Comparison of ENCODE assay signal across 8 cellular contexts in the genomic region with DNA sequence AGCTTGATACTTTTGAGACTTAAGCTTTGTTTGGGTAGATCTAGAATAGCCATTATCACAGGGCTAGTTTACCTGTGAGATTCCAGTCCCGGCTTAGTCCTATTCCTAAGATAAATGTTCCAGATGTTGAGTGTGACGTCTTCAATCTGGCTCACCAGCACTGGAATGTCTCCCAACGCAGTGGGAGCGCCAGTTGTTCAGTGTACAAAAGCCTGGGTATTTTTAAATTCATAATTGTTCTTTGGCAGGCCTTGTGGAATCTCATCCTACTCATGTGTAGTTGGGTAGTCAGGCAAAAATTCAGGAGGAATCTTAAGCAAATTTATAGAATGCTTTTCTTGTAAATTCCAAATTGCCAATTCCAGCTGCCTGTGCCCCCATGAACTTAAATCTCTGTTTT.
"Had no signal": no experiment of that assay in that cellular context is flagged by ENCODE, and none has a peak within 500 bp of the region (broad histone marks: within the 10 kb centered on the region; RNA-seq: fewer than 3 reads in every experiment).

No MANE protein-coding gene starts in this region.

- H3K36me3 ChIP-seq: HAP-1 had no signal

- ATAC-seq: HCT116, HepG2 had no signal

- H3K9me3 ChIP-seq: HAP-1 had no signal

- H3K4me1 ChIP-seq: HAP-1 had no signal

- H3K4me3 ChIP-seq: GM23248, HAP-1 had no signal

- H3K27ac ChIP-seq: GM23248, HL-60 had no signal

- DNase-seq: GM23248, GOT3, H7, HFFc6 had no signal

- H3K9ac ChIP-seq: GM23248 had no signal
